3 cellular contexts compared by ENCODE assay signal in the genomic region with DNA sequence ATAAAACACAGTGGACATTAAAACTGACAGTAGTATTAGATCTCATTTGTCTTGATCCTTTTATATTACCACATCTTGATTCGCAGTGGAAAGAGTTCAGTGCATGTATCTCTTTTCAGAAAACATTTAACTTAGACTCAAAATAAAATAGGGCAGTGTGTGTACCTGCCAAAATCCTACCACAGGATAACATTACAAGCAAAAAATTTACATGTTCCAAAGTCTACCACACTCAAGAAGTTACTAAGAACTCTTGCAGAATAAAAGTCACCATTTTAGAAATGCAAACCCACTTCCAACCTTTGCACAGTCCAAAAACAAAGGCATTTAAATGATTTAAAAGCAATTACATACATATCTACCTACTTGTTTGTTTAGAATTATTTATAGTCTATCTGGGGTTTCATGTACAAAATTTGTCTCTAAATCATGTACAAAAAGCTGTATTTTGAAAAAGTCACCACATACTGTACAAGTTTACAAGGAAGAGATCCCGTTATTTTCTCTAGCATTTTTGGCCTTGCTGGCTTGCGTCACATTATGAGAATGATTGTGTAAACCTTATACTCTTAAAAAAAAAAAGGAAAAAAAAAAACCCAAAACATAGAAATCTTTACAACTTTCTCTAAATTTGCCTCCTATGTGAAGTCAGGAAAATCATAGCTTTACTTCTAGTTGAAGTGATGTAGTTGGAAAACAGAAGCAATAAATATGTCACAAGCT.
TF ChIP-seq lines count a peak whose summit lies in the region.

No MANE protein-coding gene starts in this region.

TF ChIP-seq in liver, 16 proteins besides CTCF, POLR2A, EP300 and RAD21 (continued from another document):
- TF ChIP-seq, protein P1, sequence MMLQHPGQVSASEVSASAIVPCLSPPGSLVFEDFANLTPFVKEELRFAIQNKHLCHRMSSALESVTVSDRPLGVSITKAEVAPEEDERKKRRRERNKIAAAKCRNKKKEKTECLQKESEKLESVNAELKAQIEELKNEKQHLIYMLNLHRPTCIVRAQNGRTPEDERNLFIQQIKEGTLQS (IDR thresholded peaks at IDR 0.05), result no peak
- TF ChIP-seq FOXA1 (IDR thresholded peaks at IDR 0.05) (no peak), HNF4A (conservative IDR thresholded peaks at IDR 0.05) (peak; percentile 38 to 52)
TF ChIP-seq in liver: peak in this region for 1.

TF ChIP-seq in HepG2, 621 proteins besides CTCF, POLR2A, EP300 and RAD21 (continued from another document):
- TF ChIP-seq, protein P2, sequence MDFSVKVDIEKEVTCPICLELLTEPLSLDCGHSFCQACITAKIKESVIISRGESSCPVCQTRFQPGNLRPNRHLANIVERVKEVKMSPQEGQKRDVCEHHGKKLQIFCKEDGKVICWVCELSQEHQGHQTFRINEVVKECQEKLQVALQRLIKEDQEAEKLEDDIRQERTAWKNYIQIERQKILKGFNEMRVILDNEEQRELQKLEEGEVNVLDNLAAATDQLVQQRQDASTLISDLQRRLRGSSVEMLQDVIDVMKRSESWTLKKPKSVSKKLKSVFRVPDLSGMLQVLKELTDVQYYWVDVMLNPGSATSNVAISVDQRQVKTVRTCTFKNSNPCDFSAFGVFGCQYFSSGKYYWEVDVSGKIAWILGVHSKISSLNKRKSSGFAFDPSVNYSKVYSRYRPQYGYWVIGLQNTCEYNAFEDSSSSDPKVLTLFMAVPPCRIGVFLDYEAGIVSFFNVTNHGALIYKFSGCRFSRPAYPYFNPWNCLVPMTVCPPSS (IDR thresholded peaks at IDR 0.05), result no peak
- TF ChIP-seq, protein P3, sequence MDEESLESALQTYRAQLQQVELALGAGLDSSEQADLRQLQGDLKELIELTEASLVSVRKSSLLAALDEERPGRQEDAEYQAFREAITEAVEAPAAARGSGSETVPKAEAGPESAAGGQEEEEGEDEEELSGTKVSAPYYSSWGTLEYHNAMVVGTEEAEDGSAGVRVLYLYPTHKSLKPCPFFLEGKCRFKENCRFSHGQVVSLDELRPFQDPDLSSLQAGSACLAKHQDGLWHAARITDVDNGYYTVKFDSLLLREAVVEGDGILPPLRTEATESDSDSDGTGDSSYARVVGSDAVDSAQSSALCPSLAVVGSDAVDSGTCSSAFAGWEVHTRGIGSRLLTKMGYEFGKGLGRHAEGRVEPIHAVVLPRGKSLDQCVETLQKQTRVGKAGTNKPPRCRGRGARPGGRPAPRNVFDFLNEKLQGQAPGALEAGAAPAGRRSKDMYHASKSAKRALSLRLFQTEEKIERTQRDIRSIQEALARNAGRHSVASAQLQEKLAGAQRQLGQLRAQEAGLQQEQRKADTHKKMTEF (CRISPR knock-in tag; IDR thresholded peaks at IDR 0.05), result no peak
- no peak for TF ChIP-seq SOX6 (IDR thresholded peaks at IDR 0.05)
- TF ChIP-seq SOX6 (CRISPR knock-in tag; IDR thresholded peaks at IDR 0.05), result no peak
- TF ChIP-seq, protein P4, sequence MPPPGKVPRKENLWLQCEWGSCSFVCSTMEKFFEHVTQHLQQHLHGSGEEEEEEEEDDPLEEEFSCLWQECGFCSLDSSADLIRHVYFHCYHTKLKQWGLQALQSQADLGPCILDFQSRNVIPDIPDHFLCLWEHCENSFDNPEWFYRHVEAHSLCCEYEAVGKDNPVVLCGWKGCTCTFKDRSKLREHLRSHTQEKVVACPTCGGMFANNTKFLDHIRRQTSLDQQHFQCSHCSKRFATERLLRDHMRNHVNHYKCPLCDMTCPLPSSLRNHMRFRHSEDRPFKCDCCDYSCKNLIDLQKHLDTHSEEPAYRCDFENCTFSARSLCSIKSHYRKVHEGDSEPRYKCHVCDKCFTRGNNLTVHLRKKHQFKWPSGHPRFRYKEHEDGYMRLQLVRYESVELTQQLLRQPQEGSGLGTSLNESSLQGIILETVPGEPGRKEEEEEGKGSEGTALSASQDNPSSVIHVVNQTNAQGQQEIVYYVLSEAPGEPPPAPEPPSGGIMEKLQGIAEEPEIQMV (CRISPR knock-in tag; IDR thresholded peaks at IDR 0.05; ENCODE audit: low read depth), result no peak

TF ChIP-seq in SK-N-SH, 30 proteins besides CTCF, POLR2A, EP300 and RAD21:
- TF ChIP-seq, protein P5, sequence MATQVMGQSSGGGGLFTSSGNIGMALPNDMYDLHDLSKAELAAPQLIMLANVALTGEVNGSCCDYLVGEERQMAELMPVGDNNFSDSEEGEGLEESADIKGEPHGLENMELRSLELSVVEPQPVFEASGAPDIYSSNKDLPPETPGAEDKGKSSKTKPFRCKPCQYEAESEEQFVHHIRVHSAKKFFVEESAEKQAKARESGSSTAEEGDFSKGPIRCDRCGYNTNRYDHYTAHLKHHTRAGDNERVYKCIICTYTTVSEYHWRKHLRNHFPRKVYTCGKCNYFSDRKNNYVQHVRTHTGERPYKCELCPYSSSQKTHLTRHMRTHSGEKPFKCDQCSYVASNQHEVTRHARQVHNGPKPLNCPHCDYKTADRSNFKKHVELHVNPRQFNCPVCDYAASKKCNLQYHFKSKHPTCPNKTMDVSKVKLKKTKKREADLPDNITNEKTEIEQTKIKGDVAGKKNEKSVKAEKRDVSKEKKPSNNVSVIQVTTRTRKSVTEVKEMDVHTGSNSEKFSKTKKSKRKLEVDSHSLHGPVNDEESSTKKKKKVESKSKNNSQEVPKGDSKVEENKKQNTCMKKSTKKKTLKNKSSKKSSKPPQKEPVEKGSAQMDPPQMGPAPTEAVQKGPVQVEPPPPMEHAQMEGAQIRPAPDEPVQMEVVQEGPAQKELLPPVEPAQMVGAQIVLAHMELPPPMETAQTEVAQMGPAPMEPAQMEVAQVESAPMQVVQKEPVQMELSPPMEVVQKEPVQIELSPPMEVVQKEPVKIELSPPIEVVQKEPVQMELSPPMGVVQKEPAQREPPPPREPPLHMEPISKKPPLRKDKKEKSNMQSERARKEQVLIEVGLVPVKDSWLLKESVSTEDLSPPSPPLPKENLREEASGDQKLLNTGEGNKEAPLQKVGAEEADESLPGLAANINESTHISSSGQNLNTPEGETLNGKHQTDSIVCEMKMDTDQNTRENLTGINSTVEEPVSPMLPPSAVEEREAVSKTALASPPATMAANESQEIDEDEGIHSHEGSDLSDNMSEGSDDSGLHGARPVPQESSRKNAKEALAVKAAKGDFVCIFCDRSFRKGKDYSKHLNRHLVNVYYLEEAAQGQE (IDR thresholded peaks at IDR 0.05; ENCODE audit: low read depth, low read length), result no peak
- TF ChIP-seq TCF12 (IDR thresholded peaks at IDR 0.05) (no peak), MXI1 (IDR thresholded peaks at IDR 0.05; ENCODE audit: low read depth, low read length) (no peak), FOXM1 (IDR thresholded peaks at IDR 0.05; ENCODE audit: low read depth) (no peak), RXRA (IDR thresholded peaks at IDR 0.05; ENCODE audit: borderline replicate concordance, low read depth) (no peak), NRF1 (IDR thresholded peaks at IDR 0.05; ENCODE audit: low read depth, low read length) (no peak), JUND (IDR thresholded peaks at IDR 0.05) (no peak), ELF1 (IDR thresholded peaks at IDR 0.05) (no peak), FOXJ3 (CRISPR knock-in tag; IDR thresholded peaks at IDR 0.05) (no peak)
- TF ChIP-seq, protein P6, sequence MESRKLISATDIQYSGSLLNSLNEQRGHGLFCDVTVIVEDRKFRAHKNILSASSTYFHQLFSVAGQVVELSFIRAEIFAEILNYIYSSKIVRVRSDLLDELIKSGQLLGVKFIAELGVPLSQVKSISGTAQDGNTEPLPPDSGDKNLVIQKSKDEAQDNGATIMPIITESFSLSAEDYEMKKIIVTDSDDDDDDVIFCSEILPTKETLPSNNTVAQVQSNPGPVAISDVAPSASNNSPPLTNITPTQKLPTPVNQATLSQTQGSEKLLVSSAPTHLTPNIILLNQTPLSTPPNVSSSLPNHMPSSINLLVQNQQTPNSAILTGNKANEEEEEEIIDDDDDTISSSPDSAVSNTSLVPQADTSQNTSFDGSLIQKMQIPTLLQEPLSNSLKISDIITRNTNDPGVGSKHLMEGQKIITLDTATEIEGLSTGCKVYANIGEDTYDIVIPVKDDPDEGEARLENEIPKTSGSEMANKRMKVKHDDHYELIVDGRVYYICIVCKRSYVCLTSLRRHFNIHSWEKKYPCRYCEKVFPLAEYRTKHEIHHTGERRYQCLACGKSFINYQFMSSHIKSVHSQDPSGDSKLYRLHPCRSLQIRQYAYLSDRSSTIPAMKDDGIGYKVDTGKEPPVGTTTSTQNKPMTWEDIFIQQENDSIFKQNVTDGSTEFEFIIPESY (IDR thresholded peaks at IDR 0.05; ENCODE audit: borderline replicate concordance, low read depth), result no peak
- TF ChIP-seq, protein P7, sequence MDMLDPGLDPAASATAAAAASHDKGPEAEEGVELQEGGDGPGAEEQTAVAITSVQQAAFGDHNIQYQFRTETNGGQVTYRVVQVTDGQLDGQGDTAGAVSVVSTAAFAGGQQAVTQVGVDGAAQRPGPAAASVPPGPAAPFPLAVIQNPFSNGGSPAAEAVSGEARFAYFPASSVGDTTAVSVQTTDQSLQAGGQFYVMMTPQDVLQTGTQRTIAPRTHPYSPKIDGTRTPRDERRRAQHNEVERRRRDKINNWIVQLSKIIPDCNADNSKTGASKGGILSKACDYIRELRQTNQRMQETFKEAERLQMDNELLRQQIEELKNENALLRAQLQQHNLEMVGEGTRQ (IDR thresholded peaks at IDR 0.05; ENCODE audit: borderline replicate concordance, low read depth, low read length), result no peak
- TF ChIP-seq, protein P8, sequence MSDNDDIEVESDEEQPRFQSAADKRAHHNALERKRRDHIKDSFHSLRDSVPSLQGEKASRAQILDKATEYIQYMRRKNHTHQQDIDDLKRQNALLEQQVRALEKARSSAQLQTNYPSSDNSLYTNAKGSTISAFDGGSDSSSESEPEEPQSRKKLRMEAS (IDR thresholded peaks at IDR 0.05; ENCODE audit: low read depth), result no peak
- TF ChIP-seq, protein P9, sequence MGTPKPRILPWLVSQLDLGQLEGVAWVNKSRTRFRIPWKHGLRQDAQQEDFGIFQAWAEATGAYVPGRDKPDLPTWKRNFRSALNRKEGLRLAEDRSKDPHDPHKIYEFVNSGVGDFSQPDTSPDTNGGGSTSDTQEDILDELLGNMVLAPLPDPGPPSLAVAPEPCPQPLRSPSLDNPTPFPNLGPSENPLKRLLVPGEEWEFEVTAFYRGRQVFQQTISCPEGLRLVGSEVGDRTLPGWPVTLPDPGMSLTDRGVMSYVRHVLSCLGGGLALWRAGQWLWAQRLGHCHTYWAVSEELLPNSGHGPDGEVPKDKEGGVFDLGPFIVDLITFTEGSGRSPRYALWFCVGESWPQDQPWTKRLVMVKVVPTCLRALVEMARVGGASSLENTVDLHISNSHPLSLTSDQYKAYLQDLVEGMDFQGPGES (IDR thresholded peaks at IDR 0.05; ENCODE audit: low read depth, low read length), result no peak
- TF ChIP-seq, protein P10, sequence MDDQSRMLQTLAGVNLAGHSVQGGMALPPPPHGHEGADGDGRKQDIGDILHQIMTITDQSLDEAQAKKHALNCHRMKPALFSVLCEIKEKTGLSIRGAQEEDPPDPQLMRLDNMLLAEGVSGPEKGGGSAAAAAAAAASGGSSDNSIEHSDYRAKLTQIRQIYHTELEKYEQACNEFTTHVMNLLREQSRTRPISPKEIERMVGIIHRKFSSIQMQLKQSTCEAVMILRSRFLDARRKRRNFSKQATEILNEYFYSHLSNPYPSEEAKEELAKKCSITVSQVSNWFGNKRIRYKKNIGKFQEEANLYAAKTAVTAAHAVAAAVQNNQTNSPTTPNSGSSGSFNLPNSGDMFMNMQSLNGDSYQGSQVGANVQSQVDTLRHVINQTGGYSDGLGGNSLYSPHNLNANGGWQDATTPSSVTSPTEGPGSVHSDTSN (IDR thresholded peaks at IDR 0.05), result no peak
